Comparison of ENCODE assay signal across 20 cellular contexts in genomic region chr15:32667321-32667720, GRCh38. TPM values are rescaled to one million over a fixed set of nuclear protein-coding genes. Genes with fewer than 3 reads are reported as not detected.
DNase-seq lines count a peak whose midpoint lies in the region; ATAC-seq and TF ChIP-seq lines count a peak whose summit lies in the region.
"Had no signal": no experiment of that assay in that cellular context is flagged by ENCODE, and none has a peak within 500 bp of the region (broad histone marks: within the 10 kb centered on the region; RNA-seq: fewer than 3 reads in every experiment).

No MANE protein-coding gene starts in this region.

- H3K36me3 Mint-ChIP-seq in stimulated activated effector memory CD8-positive, alpha-beta T cell treated with anti-CD3 and anti-CD28 coated beads, Interleukin-12 subunit alpha, Interleukin-12 subunit beta, amount 100 ng/mL, for 72 hours = no peaks in the 10 kb centered on the region
- H3K36me3 Mint-ChIP-seq: CD4-positive, alpha-beta memory T cell; CD4-positive, CD25-positive, alpha-beta regulatory T cell; CD8-positive, alpha-beta memory T cell had no signal

- intact Hi-C loops in dorsolateral prefrontal cortex (cut with DNase I) = no loop called here

- H3K27ac Mint-ChIP-seq in stimulated activated effector memory CD8-positive, alpha-beta T cell treated with anti-CD3 and anti-CD28 coated beads, Interleukin-12 subunit alpha, Interleukin-12 subunit beta, amount 100 ng/mL, for 72 hours = peak overlapping the region; percentile 34
- H3K27ac Mint-ChIP-seq: CD14-positive monocyte; CD4-positive, CD25-positive, alpha-beta regulatory T cell had no signal

- ATAC-seq in stimulated activated effector memory CD8-positive, alpha-beta T cell treated with anti-CD3 and anti-CD28 coated beads, Interleukin-12 subunit alpha, Interleukin-12 subunit beta, amount 100 ng/mL, for 72 hours = no peak
- no peak for ATAC-seq in HG02938 (IDR thresholded peaks at IDR 0.05; ENCODE audit: unreplicated experiment)

- no peak overlapping the region for H3K4me3 Mint-ChIP-seq in stimulated activated effector memory CD8-positive, alpha-beta T cell treated with anti-CD3 and anti-CD28 coated beads, Interleukin-12 subunit alpha, Interleukin-12 subunit beta, amount 100 ng/mL, for 72 hours
- H3K4me3 Mint-ChIP-seq: CD14-positive monocyte; CD4-positive, alpha-beta memory T cell; CD4-positive, CD25-positive, alpha-beta regulatory T cell; CD8-positive, alpha-beta memory T cell had no signal

- DNase-seq in RPMI7951 (ENCODE audit: low read depth) (peak; percentile 96), dorsolateral prefrontal cortex (no peak), NCI-H748 (lab: John Stamatoyannopoulos, UW; ENCODE audit: unreplicated experiment) (no peak), medulla oblongata (ENCODE audit: extremely low spot score) (no peak)
- no peak for DNase-seq in stimulated activated effector memory CD8-positive, alpha-beta T cell treated with anti-CD3 and anti-CD28 coated beads, Interleukin-12 subunit alpha, Interleukin-12 subunit beta, amount 100 ng/mL, for 72 hours (ENCODE audit: low spot score in 2 of 2)
- DNase-seq in NK-92 treated with Interleukin-12 subunit alpha and Interleukin-12 subunit beta, amount 100 ng/mL, for 24 hours (lab: John Stamatoyannopoulos, UW) = no peak
- DNase-seq: 8988T; ACHN; BE2C; C1 segment of cervical spinal cord; CD4-positive, alpha-beta memory T cell; CD4-positive, CD25-positive, alpha-beta regulatory T cell; CD8-positive, alpha-beta memory T cell; COR-L47; DMS79 treated with DMSO at 0.1 percent for 48 hours; GF-D8 had no signal

- H3K9me3 Mint-ChIP-seq in stimulated activated effector memory CD8-positive, alpha-beta T cell treated with anti-CD3 and anti-CD28 coated beads, Interleukin-12 subunit alpha, Interleukin-12 subunit beta, amount 100 ng/mL, for 72 hours = no peaks in the 10 kb centered on the region
- H3K9me3 Mint-ChIP-seq: CD14-positive monocyte; CD4-positive, alpha-beta memory T cell; CD4-positive, CD25-positive, alpha-beta regulatory T cell; CD8-positive, alpha-beta memory T cell had no signal

- peaks cover 7% of the 10 kb centered on the region for H3K4me1 Mint-ChIP-seq in stimulated activated effector memory CD8-positive, alpha-beta T cell treated with anti-CD3 and anti-CD28 coated beads, Interleukin-12 subunit alpha, Interleukin-12 subunit beta, amount 100 ng/mL, for 72 hours
- H3K4me1 Mint-ChIP-seq: CD14-positive monocyte had no signal

- H3K27me3 ChIP-seq in dorsolateral prefrontal cortex = no peaks in the 10 kb centered on the region
- H3K27me3 ChIP-seq: BE2C, BLaER1 had no signal

- H3K4me3 ChIP-seq in dorsolateral prefrontal cortex = no peak overlapping the region
- H3K4me3 ChIP-seq: BLaER1 had no signal

- TF ChIP-seq CTCF in dorsolateral prefrontal cortex (IDR thresholded peaks at IDR 0.05 in 54 of 56, conservative IDR thresholded peaks at IDR 0.05 in 2 of 56; ENCODE audit: low read depth in 1 of 56, partially characterized antibody in 56 of 56) = no peak

- H3K27ac ChIP-seq in dorsolateral prefrontal cortex = peak overlapping the region in 45 of 59 donors; percentile 2 to 99 (median 94)
- H3K27ac ChIP-seq in temporal lobe (ENCODE audit: low read depth, low read length) = peak overlapping the region; percentile 97
- H3K27ac ChIP-seq: BLaER1 had no signal

RNA-seq across cellular contexts. Expression of gene SCG5, which starts 25.8 kb away (rescaled TPM):
- total RNA-seq in RPMI7951 (2014; rRNA removed; shearing (Covaris generic)) = 91.9 and 99.1 TPM in 2 replicates
- total RNA-seq in dorsolateral prefrontal cortex = 100 to 1,000 TPM in 119 of 120 experiments, 10 to 100 TPM in 1; 61.3 to 336 (median 242) TPM
- total RNA-seq in temporal lobe = 101 TPM

RNA-seq across cellular contexts. Expression of gene GREM1, which starts 50.5 kb away (rescaled TPM):
- total RNA-seq in RPMI7951 (2014; rRNA removed; shearing (Covaris generic)) = 68.1 and 79.4 TPM in 2 replicates
- total RNA-seq in dorsolateral prefrontal cortex (100 to 1,000 TPM in 1 of 120 experiments, 10 to 100 TPM in 89, 1 to 10 TPM in 30; 2.4 to 117 (median 17.9) TPM), temporal lobe (8.1 TPM)
- total RNA-seq: CD4-positive, alpha-beta memory T cell; CD4-positive, CD25-positive, alpha-beta regulatory T cell; CD8-positive, alpha-beta memory T cell had no signal

RNA-seq across cellular contexts. Expression of gene ARHGAP11A, which starts 52.0 kb away (rescaled TPM):
- 73.0 and 92.2 TPM in 2 replicates for total RNA-seq in RPMI7951 (2014; rRNA removed; shearing (Covaris generic))
- 1 to 10 TPM in 117 of 120 experiments, under 1 TPM in 3; 0.75 to 8.5 (median 2.6) TPM for total RNA-seq in dorsolateral prefrontal cortex
- 11.6 TPM for total RNA-seq in temporal lobe
